ENCODE assay signal across 23 cellular contexts in genomic region chr22:20595461-20595860, GRCh38.
"Had no signal": no experiment of that assay in that cellular context is flagged by ENCODE, and none has a peak within 500 bp of the region (broad histone marks: within the 10 kb centered on the region; RNA-seq: fewer than 3 reads in every experiment).

No MANE protein-coding gene starts in this region.

- H3K4me1 ChIP-seq: breast epithelium, colonic mucosa had no signal

- H3K27ac ChIP-seq: breast epithelium, colonic mucosa had no signal

- DNase-seq: activated B cell treated with CpG ODN at 0.5 μM for 24 hours; activated CD4-positive, alpha-beta T cell treated with anti-CD3 and anti-CD28 coated beads for 1 hour; activated CD4-positive, alpha-beta T cell treated with anti-CD3 and anti-CD28 coated beads, Interleukin-2, amount 10 ng/mL, durations not matched to agents 24 days and 14 days; activated CD4-positive, alpha-beta T cell treated with anti-CD3 and anti-CD28 coated beads, Interleukin-2, amount 50 U/mL, for 48 hours; activated CD8-positive, alpha-beta memory T cell treated with anti-CD3 and anti-CD28 coated beads, Interleukin-2, amount 10 ng/mL, durations not matched to agents 7 days and 5 days; activated effector memory CD4-positive, alpha-beta T cell treated with Interleukin-2 at 50 U/mL for 16 hours; activated naive CD4-positive, alpha-beta T cell; activated T-cell treated with anti-CD3 and anti-CD28 coated beads, Interleukin-2, amount 50 U/mL, for 24 hours; aorta; caudate nucleus; colonic mucosa; Kasumi-1; KBM-7; NCI-H1930; NCI-H2107; NCI-H345; NCI-H510A; NCI-H748 treated with DMSO at 0.1 percent for 48 hours; SIG-M5; T-helper 17 cell; T1000 had no signal

- H3K27me3 ChIP-seq: breast epithelium, colonic mucosa had no signal

- H3K9me3 ChIP-seq: breast epithelium, colonic mucosa had no signal

- H3K36me3 ChIP-seq: breast epithelium, colonic mucosa had no signal

- ATAC-seq: activated CD8-positive, alpha-beta memory T cell treated with anti-CD3 and anti-CD28 coated beads, Interleukin-2, amount 10 ng/mL, durations not matched to agents 7 days and 5 days; T-helper 17 cell had no signal

- FAIRE-seq: TTC549 had no signal

- H3K4me3 ChIP-seq: breast epithelium, colonic mucosa had no signal
